8 cellular contexts compared by ENCODE assay signal in genomic region chr6:90611543-90611864, GRCh38. TPM values are rescaled to one million over a fixed set of nuclear protein-coding genes. Genes with fewer than 3 reads are reported as not detected.
DNase-seq lines count a peak whose midpoint lies in the region; ATAC-seq and TF ChIP-seq lines count a peak whose summit lies in the region.

No MANE protein-coding gene starts in this region.

- H3K27ac ChIP-seq in DOHH2 (ENCODE audit: low read depth, low read length): no peak overlapping the region
- H3K27ac ChIP-seq in RWPE2 (ENCODE audit: poor library complexity, severe bottlenecking): no peak overlapping the region
- H3K27ac ChIP-seq in esophagus squamous epithelium: peak overlapping the region in 1 of 4 donors; percentile 72
- no peak overlapping the region for H3K27ac ChIP-seq in psoas muscle

- H3K9me2 ChIP-seq in DOHH2 (replicated peaks; ENCODE audit: control insufficient read depth, low read length): no peaks in the 10 kb centered on the region

- TF ChIP-seq POLR2A in esophagus squamous epithelium (IDR thresholded peaks at IDR 0.05): no peak

- H3K4me1 ChIP-seq in DOHH2 (ENCODE audit: control insufficient read depth, low read length): peaks cover 13% of the 10 kb centered on the region
- peaks cover 2% of the 10 kb centered on the region for H3K4me1 ChIP-seq in RWPE2 (ENCODE audit: insufficient read depth, poor library complexity, severe bottlenecking)
- H3K4me1 ChIP-seq in esophagus squamous epithelium: peaks cover 0 to 28% (median 6%) of the 10 kb centered on the region in 3 donors
- peaks cover 5% of the 10 kb centered on the region for H3K4me1 ChIP-seq in psoas muscle

- WGBS in esophagus squamous epithelium, 2 donors: 27 to 33% methylated on average over 6 of the region's 7 CpGs
- 20 to 27% (median 27%) methylated on average over 7 of the region's 7 CpGs for WGBS in psoas muscle, 3 donors

- no peaks in the 10 kb centered on the region for H3K9me3 ChIP-seq in DOHH2 (ENCODE audit: control insufficient read depth, insufficient read depth, low read length)
- no peaks in the 10 kb centered on the region for H3K9me3 ChIP-seq in RWPE2 (ENCODE audit: severe bottlenecking)
- H3K9me3 ChIP-seq in esophagus squamous epithelium: no peaks in the 10 kb centered on the region
- no peaks in the 10 kb centered on the region for H3K9me3 ChIP-seq in psoas muscle

- H3K27me3 ChIP-seq in DOHH2 (ENCODE audit: control insufficient read depth, low read length) (peaks cover 51% of the 10 kb centered on the region), RWPE2 (ENCODE audit: insufficient read depth, poor library complexity, severe bottlenecking) (peaks cover 67% of the 10 kb centered on the region), esophagus squamous epithelium (peaks cover 0 to 82% (median 6%) of the 10 kb centered on the region in 4 donors), psoas muscle (ENCODE audit: insufficient read depth in 3 of 3, low read length in 2 of 3) (peaks cover 2 to 42% (median 12%) of the 10 kb centered on the region in 3 donors)

- intact Hi-C loops in esophagus squamous epithelium (cut with DNase I) (no loop called here), psoas muscle (cut with DNase I) (no loop called here)

- H3F3A ChIP-seq in DOHH2 (ENCODE audit: control insufficient read depth, insufficient read depth): peaks cover 5% of the 10 kb centered on the region; the same call in 1 of the 2 replicates

- no peaks in the 10 kb centered on the region for H3K79me2 ChIP-seq in DOHH2 (ENCODE audit: control insufficient read depth, low read length)

- no peaks in the 10 kb centered on the region for H3K36me3 ChIP-seq in DOHH2 (ENCODE audit: control insufficient read depth, low read length)
- no peaks in the 10 kb centered on the region for H3K36me3 ChIP-seq in RWPE2 (ENCODE audit: low read depth)
- H3K36me3 ChIP-seq in esophagus squamous epithelium: no peaks in the 10 kb centered on the region
- H3K36me3 ChIP-seq in psoas muscle (ENCODE audit: insufficient read depth in 1 of 2, low read depth in 1 of 2): no peaks in the 10 kb centered on the region

- no peak for DNase-seq in RWPE2 (ENCODE audit: low spot score)
- no peak for DNase-seq in esophagus squamous epithelium (lab: John Stamatoyannopoulos, UW)
- DNase-seq in psoas muscle: no peak
- no peak for DNase-seq in NCI-H69 (lab: John Stamatoyannopoulos, UW)
- no peak for DNase-seq in NCI-H345 (lab: John Stamatoyannopoulos, UW)

- no peaks in the 10 kb centered on the region for H4K20me1 ChIP-seq in DOHH2 (ENCODE audit: control insufficient read depth, insufficient read depth, low read depth, low read length)

- no peak for TF ChIP-seq CTCF in DOHH2 (IDR thresholded peaks at IDR 0.05; ENCODE audit: low read depth, low read length, poor library complexity, severe bottlenecking)
- TF ChIP-seq CTCF in RWPE2 (IDR thresholded peaks at IDR 0.05; ENCODE audit: poor library complexity, severe bottlenecking): no peak
- peak in 1 of 6 experiments; percentile 0 for TF ChIP-seq CTCF in esophagus squamous epithelium (IDR thresholded peaks at IDR 0.05)
- TF ChIP-seq CTCF in psoas muscle (IDR thresholded peaks at IDR 0.05): no peak

- H3K4me3 ChIP-seq in DOHH2 (ENCODE audit: low read length): peak overlapping the region; percentile 77
- H3K4me3 ChIP-seq in RWPE2 (ENCODE audit: severe bottlenecking): peak overlapping the region; percentile 27
- peak overlapping the region; percentile 37 to 81 (median 56) for H3K4me3 ChIP-seq in esophagus squamous epithelium
- H3K4me3 ChIP-seq in psoas muscle: peak overlapping the region; percentile 66

- H3K4me2 ChIP-seq in DOHH2 (ENCODE audit: low read length): peak overlapping the region; percentile 93

- ATAC-seq in RWPE2 (ENCODE audit: low read depth) (no peak), psoas muscle (no peak), HG02870 (IDR thresholded peaks at IDR 0.05; ENCODE audit: unreplicated experiment) (no peak), GM19397 (IDR thresholded peaks at IDR 0.05; ENCODE audit: unreplicated experiment) (no peak)

RNA-seq across cellular contexts. Expression of gene MAP3K7, which starts 24.6 kb away (rescaled TPM):
- total RNA-seq in esophagus squamous epithelium (10 to 100 TPM; 10.0 to 24.0 (median 17.2) TPM), psoas muscle (10 to 100 TPM; 15.8 to 22.1 (median 19.5) TPM)
- 10 to 100 TPM in 2 of 3 donors, 1 to 10 TPM in 1; 8.9 to 19.8 (median 14.2) TPM for polyA plus RNA-seq in psoas muscle

Comparison
In these comparisons a context has a peak if more than half of its experiments do, and no peak if none do; other contexts are left out.
1. H3K4me3 ChIP-seq: peak in every context shown above with its lines; median percentile 77 in DOHH2; 66 in psoas muscle; 56 in esophagus squamous epithelium; 27 in RWPE2.